19 cellular contexts compared by ENCODE assay signal in the genomic region with DNA sequence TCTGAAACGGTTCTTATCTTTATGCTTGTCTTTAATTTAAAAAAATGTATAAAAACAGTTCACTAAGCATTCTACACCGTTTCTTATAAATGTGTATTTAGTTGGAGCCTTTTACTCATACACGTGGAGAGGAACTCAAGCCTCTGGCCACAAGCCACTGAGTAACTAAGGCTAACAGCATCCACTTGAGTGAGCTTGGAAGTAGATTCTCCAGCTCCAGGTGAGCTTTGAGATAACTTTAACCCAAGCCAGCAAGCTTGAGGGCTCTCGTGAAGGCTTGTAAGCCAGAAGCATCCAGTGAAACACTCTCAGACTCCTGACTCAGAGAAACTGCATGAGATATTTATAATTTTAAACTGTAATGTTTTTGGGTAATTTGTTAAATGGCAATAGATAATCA.
"Had no signal": no experiment of that assay in that cellular context is flagged by ENCODE, and none has a peak within 500 bp of the region (broad histone marks: within the 10 kb centered on the region; RNA-seq: fewer than 3 reads in every experiment).

No MANE protein-coding gene starts in this region.

- H3K27me3 ChIP-seq: SJSA1 had no signal

- H3K27ac ChIP-seq: SJSA1, SK-N-MC had no signal

- H3K9me3 ChIP-seq: SJSA1 had no signal

- H3K36me3 ChIP-seq: SJSA1 had no signal

- DNase-seq: KBM-7, MV-4-11, NCI-H1048, NCI-H1105, NCI-H1436 treated with DMSO at 0.1 percent for 48 hours, NCI-H1694, NCI-H187 treated with DMSO at 0.1 percent for 48 hours, NCI-H2029 treated with DMSO at 0.1 percent for 48 hours, NCI-H2171, NCI-H226, NCI-H446, NCI-H510A treated with DMSO at 0.1 percent for 48 hours, NCI-H526, NCI-H82, Right ventricle myocardium superior, RPMI8226, SIG-M5 had no signal

- H3K4me1 ChIP-seq: SJSA1 had no signal

- H3K4me3 ChIP-seq: SJSA1, SK-N-MC had no signal
